ENCODE assay signal across 25 cellular contexts in genomic region chr9:114313186-114313585, GRCh38. TPM values are rescaled to one million over a fixed set of nuclear protein-coding genes. Genes with fewer than 3 reads are reported as not detected.
"Had no signal": no experiment of that assay in that cellular context is flagged by ENCODE, and none has a peak within 500 bp of the region (broad histone marks: within the 10 kb centered on the region; RNA-seq: fewer than 3 reads in every experiment).

No MANE protein-coding gene starts in this region.

- H3K36me3 ChIP-seq: ascending aorta, brain microvascular endothelial cell, uterus had no signal

- H3K4me1 ChIP-seq: adrenal gland, ascending aorta, suprapubic skin, tibial nerve, uterus had no signal

- H3K9me3 ChIP-seq: adrenal gland, ascending aorta, stomach, suprapubic skin, tibial nerve, uterus had no signal

- H3K4me3 ChIP-seq: adrenal gland, ascending aorta, hepatocyte, skin epidermis, stomach, suprapubic skin, tibial nerve, uterus had no signal

- H3K27me3 ChIP-seq: adrenal gland, ascending aorta, brain microvascular endothelial cell, foreskin keratinocyte, hepatocyte, stomach, tibial nerve, uterus had no signal

- H3K27ac ChIP-seq: adrenal gland, ascending aorta, brain microvascular endothelial cell, foreskin keratinocyte, hepatocyte, skin epidermis, stomach, suprapubic skin, tibial nerve, uterus, VCaP had no signal

- ATAC-seq: foreskin keratinocyte; right cardiac atrium; stimulated activated effector memory CD8-positive, alpha-beta T cell treated with anti-CD3 and anti-CD28 coated beads, Interleukin-12 subunit alpha, Interleukin-12 subunit beta, amount 100 ng/mL, for 72 hours had no signal

- DNase-seq: activated CD4-positive, alpha-beta T cell treated with anti-CD3 and anti-CD28 coated beads, Interleukin-2, amount 10 ng/mL, durations not matched to agents 7 days and 5 days; activated CD4-positive, CD25-positive, alpha-beta regulatory T cell treated with anti-CD3 and anti-CD28 coated beads, Interleukin-2, amount 50 U/mL, for 72 hours; activated naive CD4-positive, alpha-beta T cell; activated T-cell treated with anti-CD3 and anti-CD28 coated beads, Interleukin-2, amount 50 U/mL, for 1 hour; brain microvascular endothelial cell; central memory CD4-positive, alpha-beta T cell; foreskin keratinocyte; immature natural killer cell; right cardiac atrium; stimulated activated CD4-positive, alpha-beta T cell treated with anti-CD3 and anti-CD28 coated beads, Interleukin-2, amount 100 ng/mL, for 24 hours had no signal

RNA-seq across cellular contexts. Expression of gene ORM1, which starts 9.7 kb away (rescaled TPM):
- total RNA-seq: activated CD4-positive, alpha-beta T cell treated with anti-CD3 and anti-CD28 coated beads, Interleukin-2, amount 10 ng/mL, durations not matched to agents 7 days and 5 days; foreskin keratinocyte; glomerular endothelial cell; natural killer cell treated with Interleukin-12 subunit alpha and Interleukin-12 subunit beta and Interleukin-15 and Interleukin-18, amount 100 ng/mL, for 72 hours; osteocyte; pulmonary artery endothelial cell; T-helper 2 cell treated with Interferon-gamma antibody and Interleukin-4, amounts not matched to agents 100 ng/mL and 5 ng/mL, for 36 hours; tibial nerve had no signal

RNA-seq across cellular contexts. Expression of gene ORM2, which starts 16.5 kb away (rescaled TPM):
- total RNA-seq: activated CD4-positive, alpha-beta T cell treated with anti-CD3 and anti-CD28 coated beads, Interleukin-2, amount 10 ng/mL, durations not matched to agents 7 days and 5 days; foreskin keratinocyte; glomerular endothelial cell; natural killer cell treated with Interleukin-12 subunit alpha and Interleukin-12 subunit beta and Interleukin-15 and Interleukin-18, amount 100 ng/mL, for 72 hours; osteocyte; pulmonary artery endothelial cell; right cardiac atrium; T-helper 2 cell treated with Interferon-gamma antibody and Interleukin-4, amounts not matched to agents 100 ng/mL and 5 ng/mL, for 36 hours; tibial nerve had no signal
